Comparison of ENCODE assay signal across 1 cellular context in the genomic region with DNA sequence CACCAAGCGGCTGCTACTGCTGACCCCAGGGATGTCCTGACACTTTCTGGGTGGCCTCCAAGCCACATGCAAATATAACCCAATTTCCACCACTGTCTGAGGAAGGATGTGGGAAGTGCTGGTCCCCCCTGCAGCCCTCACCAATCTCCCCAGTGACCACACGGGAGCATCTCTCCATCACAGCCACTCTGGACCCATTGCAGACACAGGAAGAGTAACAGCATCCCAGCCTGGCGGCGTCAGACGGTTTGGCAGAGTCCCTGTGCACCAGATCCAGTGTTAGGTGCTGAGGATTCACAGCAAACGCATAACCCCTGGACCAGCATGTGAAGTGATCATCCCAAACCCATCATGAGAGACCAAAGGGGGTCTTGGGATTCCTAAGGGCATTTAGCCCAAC.
TF ChIP-seq lines count a peak whose summit lies in the region.

No MANE protein-coding gene starts in this region.

TF ChIP-seq in H1, 55 proteins besides CTCF, POLR2A, EP300 and RAD21 (continued from another document):
- TF ChIP-seq, protein P1, sequence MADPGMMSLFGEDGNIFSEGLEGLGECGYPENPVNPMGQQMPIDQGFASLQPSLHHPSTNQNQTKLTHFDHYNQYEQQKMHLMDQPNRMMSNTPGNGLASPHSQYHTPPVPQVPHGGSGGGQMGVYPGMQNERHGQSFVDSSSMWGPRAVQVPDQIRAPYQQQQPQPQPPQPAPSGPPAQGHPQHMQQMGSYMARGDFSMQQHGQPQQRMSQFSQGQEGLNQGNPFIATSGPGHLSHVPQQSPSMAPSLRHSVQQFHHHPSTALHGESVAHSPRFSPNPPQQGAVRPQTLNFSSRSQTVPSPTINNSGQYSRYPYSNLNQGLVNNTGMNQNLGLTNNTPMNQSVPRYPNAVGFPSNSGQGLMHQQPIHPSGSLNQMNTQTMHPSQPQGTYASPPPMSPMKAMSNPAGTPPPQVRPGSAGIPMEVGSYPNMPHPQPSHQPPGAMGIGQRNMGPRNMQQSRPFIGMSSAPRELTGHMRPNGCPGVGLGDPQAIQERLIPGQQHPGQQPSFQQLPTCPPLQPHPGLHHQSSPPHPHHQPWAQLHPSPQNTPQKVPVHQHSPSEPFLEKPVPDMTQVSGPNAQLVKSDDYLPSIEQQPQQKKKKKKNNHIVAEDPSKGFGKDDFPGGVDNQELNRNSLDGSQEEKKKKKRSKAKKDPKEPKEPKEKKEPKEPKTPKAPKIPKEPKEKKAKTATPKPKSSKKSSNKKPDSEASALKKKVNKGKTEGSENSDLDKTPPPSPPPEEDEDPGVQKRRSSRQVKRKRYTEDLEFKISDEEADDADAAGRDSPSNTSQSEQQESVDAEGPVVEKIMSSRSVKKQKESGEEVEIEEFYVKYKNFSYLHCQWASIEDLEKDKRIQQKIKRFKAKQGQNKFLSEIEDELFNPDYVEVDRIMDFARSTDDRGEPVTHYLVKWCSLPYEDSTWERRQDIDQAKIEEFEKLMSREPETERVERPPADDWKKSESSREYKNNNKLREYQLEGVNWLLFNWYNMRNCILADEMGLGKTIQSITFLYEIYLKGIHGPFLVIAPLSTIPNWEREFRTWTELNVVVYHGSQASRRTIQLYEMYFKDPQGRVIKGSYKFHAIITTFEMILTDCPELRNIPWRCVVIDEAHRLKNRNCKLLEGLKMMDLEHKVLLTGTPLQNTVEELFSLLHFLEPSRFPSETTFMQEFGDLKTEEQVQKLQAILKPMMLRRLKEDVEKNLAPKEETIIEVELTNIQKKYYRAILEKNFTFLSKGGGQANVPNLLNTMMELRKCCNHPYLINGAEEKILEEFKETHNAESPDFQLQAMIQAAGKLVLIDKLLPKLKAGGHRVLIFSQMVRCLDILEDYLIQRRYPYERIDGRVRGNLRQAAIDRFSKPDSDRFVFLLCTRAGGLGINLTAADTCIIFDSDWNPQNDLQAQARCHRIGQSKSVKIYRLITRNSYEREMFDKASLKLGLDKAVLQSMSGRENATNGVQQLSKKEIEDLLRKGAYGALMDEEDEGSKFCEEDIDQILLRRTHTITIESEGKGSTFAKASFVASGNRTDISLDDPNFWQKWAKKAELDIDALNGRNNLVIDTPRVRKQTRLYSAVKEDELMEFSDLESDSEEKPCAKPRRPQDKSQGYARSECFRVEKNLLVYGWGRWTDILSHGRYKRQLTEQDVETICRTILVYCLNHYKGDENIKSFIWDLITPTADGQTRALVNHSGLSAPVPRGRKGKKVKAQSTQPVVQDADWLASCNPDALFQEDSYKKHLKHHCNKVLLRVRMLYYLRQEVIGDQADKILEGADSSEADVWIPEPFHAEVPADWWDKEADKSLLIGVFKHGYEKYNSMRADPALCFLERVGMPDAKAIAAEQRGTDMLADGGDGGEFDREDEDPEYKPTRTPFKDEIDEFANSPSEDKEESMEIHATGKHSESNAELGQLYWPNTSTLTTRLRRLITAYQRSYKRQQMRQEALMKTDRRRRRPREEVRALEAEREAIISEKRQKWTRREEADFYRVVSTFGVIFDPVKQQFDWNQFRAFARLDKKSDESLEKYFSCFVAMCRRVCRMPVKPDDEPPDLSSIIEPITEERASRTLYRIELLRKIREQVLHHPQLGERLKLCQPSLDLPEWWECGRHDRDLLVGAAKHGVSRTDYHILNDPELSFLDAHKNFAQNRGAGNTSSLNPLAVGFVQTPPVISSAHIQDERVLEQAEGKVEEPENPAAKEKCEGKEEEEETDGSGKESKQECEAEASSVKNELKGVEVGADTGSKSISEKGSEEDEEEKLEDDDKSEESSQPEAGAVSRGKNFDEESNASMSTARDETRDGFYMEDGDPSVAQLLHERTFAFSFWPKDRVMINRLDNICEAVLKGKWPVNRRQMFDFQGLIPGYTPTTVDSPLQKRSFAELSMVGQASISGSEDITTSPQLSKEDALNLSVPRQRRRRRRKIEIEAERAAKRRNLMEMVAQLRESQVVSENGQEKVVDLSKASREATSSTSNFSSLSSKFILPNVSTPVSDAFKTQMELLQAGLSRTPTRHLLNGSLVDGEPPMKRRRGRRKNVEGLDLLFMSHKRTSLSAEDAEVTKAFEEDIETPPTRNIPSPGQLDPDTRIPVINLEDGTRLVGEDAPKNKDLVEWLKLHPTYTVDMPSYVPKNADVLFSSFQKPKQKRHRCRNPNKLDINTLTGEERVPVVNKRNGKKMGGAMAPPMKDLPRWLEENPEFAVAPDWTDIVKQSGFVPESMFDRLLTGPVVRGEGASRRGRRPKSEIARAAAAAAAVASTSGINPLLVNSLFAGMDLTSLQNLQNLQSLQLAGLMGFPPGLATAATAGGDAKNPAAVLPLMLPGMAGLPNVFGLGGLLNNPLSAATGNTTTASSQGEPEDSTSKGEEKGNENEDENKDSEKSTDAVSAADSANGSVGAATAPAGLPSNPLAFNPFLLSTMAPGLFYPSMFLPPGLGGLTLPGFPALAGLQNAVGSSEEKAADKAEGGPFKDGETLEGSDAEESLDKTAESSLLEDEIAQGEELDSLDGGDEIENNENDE (IDR thresholded peaks at IDR 0.05; ENCODE audit: insufficient replicate concordance, low read length): no peak
- TF ChIP-seq KDM1A (IDR thresholded peaks at IDR 0.05; ENCODE audit: borderline replicate concordance, low read length) (no peak), RXRA (IDR thresholded peaks at IDR 0.05; ENCODE audit: insufficient read depth, low read depth, low read length) (no peak)
- TF ChIP-seq, protein P2, sequence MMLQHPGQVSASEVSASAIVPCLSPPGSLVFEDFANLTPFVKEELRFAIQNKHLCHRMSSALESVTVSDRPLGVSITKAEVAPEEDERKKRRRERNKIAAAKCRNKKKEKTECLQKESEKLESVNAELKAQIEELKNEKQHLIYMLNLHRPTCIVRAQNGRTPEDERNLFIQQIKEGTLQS (IDR thresholded peaks at IDR 0.05; ENCODE audit: insufficient read depth, low read depth, low read length): no peak
TF ChIP-seq in H1: peak in this region for 0.
